ENCODE assay signal across 9 cellular contexts in the genomic region with DNA sequence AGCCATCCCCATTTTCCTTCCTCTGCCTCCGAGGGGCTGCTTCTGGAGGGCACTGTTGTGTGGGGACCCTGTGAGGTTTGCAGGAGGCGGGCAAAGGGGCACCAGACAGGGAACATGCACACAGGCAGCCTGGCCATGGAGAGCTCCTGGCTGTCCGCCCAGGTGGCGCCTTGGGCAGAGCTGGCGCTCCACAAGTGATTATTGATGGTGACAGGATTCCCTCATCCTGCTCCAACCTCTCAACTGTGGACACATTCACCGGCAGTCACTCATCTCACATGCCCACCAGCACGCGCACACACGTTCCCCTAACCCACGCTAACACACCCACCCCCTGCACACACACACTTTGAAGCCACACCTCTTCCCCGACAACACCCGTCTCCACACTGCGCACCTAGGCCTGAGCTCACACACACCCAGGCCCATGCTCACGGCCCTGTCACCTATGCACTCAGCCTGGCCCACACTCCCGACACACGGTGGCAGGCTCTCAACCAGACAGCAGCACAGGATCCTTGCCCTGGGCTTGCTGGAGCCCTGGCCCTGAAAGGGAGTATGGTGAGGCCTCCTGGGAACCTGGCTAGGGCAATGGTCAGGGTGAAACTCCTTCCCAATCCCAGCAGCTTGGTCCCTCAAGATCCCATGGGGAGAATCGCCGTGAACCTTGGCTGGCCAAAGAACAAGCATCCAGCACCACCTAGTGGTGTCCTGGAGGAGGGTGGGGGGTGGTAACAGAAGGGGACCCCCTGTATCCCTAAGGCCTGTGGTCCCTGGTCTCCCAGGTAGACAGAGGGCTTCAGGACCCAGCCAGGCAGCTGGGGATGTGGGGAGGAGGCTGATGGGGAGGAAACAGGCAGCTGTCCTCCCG. TPM values are rescaled to one million over a fixed set of nuclear protein-coding genes. Genes with fewer than 3 reads are reported as not detected.
DNase-seq lines count a peak whose midpoint lies in the region; ATAC-seq, FAIRE-seq and TF ChIP-seq lines count a peak whose summit lies in the region.
"Had no signal": no experiment of that assay in that cellular context is flagged by ENCODE, and none has a peak within 500 bp of the region (broad histone marks: within the 10 kb centered on the region; RNA-seq: fewer than 3 reads in every experiment).

No MANE protein-coding gene starts in this region.

- H3K4me3 Mint-ChIP-seq in Calu3 (ENCODE audit: low read depth, unreplicated experiment), result no peak overlapping the region

- H4K20me1 ChIP-seq in K562 (replicated peaks; ENCODE audit: control insufficient read depth, insufficient read depth, low read length), result no peaks in the 10 kb centered on the region; the same call in 1 of the 2 replicates

- 67% methylated on average over 19 of the region's 19 CpGs for WGBS in K562 (ENCODE audit: insufficient coverage, low coverage, missing lambda C conversion rate)

- in situ Hi-C loops in K562 (cut with MboI), result loop anchor here (5.0 kb wide), 1 partner anchor 50 kb away; no protein-coding TSS in a partner anchor

- peak; percentile 87 for FAIRE-seq in K562 (lab: Jason Lieb, UNC)

- peaks cover 72% of the 10 kb centered on the region for H3K36me3 Mint-ChIP-seq in Calu3 (ENCODE audit: insufficient read depth, unreplicated experiment)

- H3K36me3 ChIP-seq in K562 (ENCODE audit: control insufficient read depth, insufficient read depth, low read length), result peaks cover 7% of the 10 kb centered on the region; the same call in 2 of the 3 replicates

- BruUV-seq in Calu3 (replicated peaks; lab: Mats Ljungman, UMichigan) (TSS peak; percentile 70), K562 (replicated peaks; lab: Mats Ljungman, UMichigan) (no TSS peak)

- intact Hi-C loops in Calu3 (cut with micrococcal nuclease; ENCODE audit: unreplicated experiment) (loop anchor here (1.0 kb wide), 7 partner anchors 38 to 287 kb away; no protein-coding TSS in a partner anchor), K562 (cut with micrococcal nuclease) (loop anchor here (1.0 to 5.0 kb wide), 2 partner anchors 50 to 80 kb away; no protein-coding TSS in a partner anchor), left colon (cut with DNase I, micrococcal nuclease) (no loop called here)

- no peaks in the 10 kb centered on the region for H3K9me3 ChIP-seq in K562 (replicated peaks; ENCODE audit: control insufficient read depth, insufficient read depth, low read depth, low read length)

- H3K9me3 Mint-ChIP-seq in Calu3 (ENCODE audit: low read depth, unreplicated experiment), result no peaks in the 10 kb centered on the region

- no peak overlapping the region for H3K27ac ChIP-seq in K562 (ENCODE audit: extremely low read depth, low read depth, low read length)

- CTCF ChIA-PET in Calu3 (lab: Charles Lee), result interaction anchor here (0.5 to 161.2 kb wide), 37 partner anchors 43 to 863 kb away, joined by 3 to 42089 read pairs (median 5); a partner anchor contains a TSS
- CTCF ChIA-PET in K562 (lab: Yijun Ruan, JAX; ENCODE audit: low intra/inter-chr PET ratio), result interaction anchor here (0.7 to 8.3 kb wide), 4 partner anchors 50 to 124 kb away, joined by 3 to 131 read pairs (median 4); no protein-coding TSS in a partner anchor

- POLR2A ChIA-PET in K562 (lab: Yijun Ruan, JAX), result interaction anchor here (0.6 to 3.4 kb wide), 11 partner anchors 9 to 435 kb away, joined by 3 to 16 read pairs (median 4); a partner anchor contains a TSS

- no peaks in the 10 kb centered on the region for H3K9me1 ChIP-seq in K562 (ENCODE audit: control insufficient read depth, insufficient read depth, low read length)

- TF ChIP-seq CTCF in Calu3 (IDR thresholded peaks at IDR 0.05; ENCODE audit: unreplicated experiment) (no peak), LNCAP (IDR thresholded peaks at IDR 0.05) (peak; percentile 61), K562 (IDR thresholded peaks at IDR 0.05 in 2 of 3, conservative IDR thresholded peaks at IDR 0.05 in 1 of 3; ENCODE audit: insufficient read depth in 2 of 3, low read depth in 1 of 3, low read length in 3 of 3) (peak; percentile 85 to 91 (median 85))

- no peak for TF ChIP-seq EP300 in K562 (IDR thresholded peaks at IDR 0.05; ENCODE audit: low read length)

- H3K27ac Mint-ChIP-seq in Calu3 (ENCODE audit: unreplicated experiment), result peak overlapping the region; percentile 1

- H3K27me3 ChIP-seq in K562 (ENCODE audit: control insufficient read depth in 2 of 2, insufficient read depth in 2 of 2, low read length in 2 of 2), result no peaks in the 10 kb centered on the region

- H3K4me1 ChIP-seq in K562 (replicated peaks in 1 of 2; ENCODE audit: control insufficient read depth in 2 of 2, insufficient read depth in 2 of 2, low read length in 2 of 2), result peaks cover 38 to 92% of the 10 kb centered on the region in 2 experiments

- peak overlapping the region; percentile 26 for H3K4me2 ChIP-seq in K562 (ENCODE audit: insufficient read depth, low read length)

- peak; percentile 69 to 85 for TF ChIP-seq RAD21 in K562 (CRISPR knock-in tag; conservative IDR thresholded peaks at IDR 0.05 in 1 of 2, IDR thresholded peaks at IDR 0.05 in 1 of 2)

- ATAC-seq in K562 (peak; percentile 39), left colon (peak; percentile 61), HG02938 (IDR thresholded peaks at IDR 0.05; ENCODE audit: unreplicated experiment) (no peak)

- peaks cover 13% of the 10 kb centered on the region; the same call in 2 of the 3 replicates for H3K79me2 ChIP-seq in K562 (ENCODE audit: control insufficient read depth, insufficient read depth, low read length)

- peak; percentile 47; the same call in 1 of the 2 replicates for TF ChIP-seq POLR2A in K562 (conservative IDR thresholded peaks at IDR 0.05)

- H3K9ac ChIP-seq in K562 (ENCODE audit: insufficient read depth in 1 of 2, low read depth in 2 of 2, low read length in 2 of 2), result peak overlapping the region in 1 of 2 experiments; percentile 88; a peak in 2 of 4 replicates

- peaks cover 51% of the 10 kb centered on the region for H3K27me3 Mint-ChIP-seq in Calu3 (ENCODE audit: unreplicated experiment)

- no peak overlapping the region for H3K4me3 ChIP-seq in K562

- peaks cover 67% of the 10 kb centered on the region for H3K4me1 Mint-ChIP-seq in Calu3 (ENCODE audit: low read depth, unreplicated experiment)

- peak; percentile 100 for DNase-seq in Calu3
- peak; percentile 59 to 78 (median 67) for DNase-seq in K562 (ENCODE audit: extremely low read depth in 1 of 4, low spot score in 3 of 4)
- peak; percentile 70 for DNase-seq in left colon
- no peak for DNase-seq in NCI-H2196 (lab: John Stamatoyannopoulos, UW; ENCODE audit: unreplicated experiment)
- no peak for DNase-seq in NOMO-1 (lab: John Stamatoyannopoulos, UW; ENCODE audit: unreplicated experiment in 2 of 2)
- no peak for DNase-seq in NCI-H345 (lab: John Stamatoyannopoulos, UW)

- peak overlapping the region; percentile 43; the same call in 1 of the 2 replicates for H2AFZ ChIP-seq in K562 (ENCODE audit: low read depth, low read length)

RNA-seq across cellular contexts. Expression of a gene that starts 3.6 kb away (rescaled TPM):
- total RNA-seq in Calu3 (2022), result 1.3 and 3.2 TPM in 2 replicates
- total RNA-seq in K562 (2011; cell fraction: chromatin; rRNA removed; ENCODE audit: low replicate concordance), result 0.81 and 8.9 TPM in 2 replicates
- 7.3 and 7.9 TPM in 2 replicates for total RNA-seq in K562 (2011; cell fraction: nucleolus; rRNA removed)
- total RNA-seq in K562 (2011; cell fraction: nucleoplasm; rRNA removed), result 6.0 and 8.4 TPM in 2 replicates
- 15.8 and 18.1 TPM in 2 replicates for total RNA-seq in K562 (2014; rRNA removed)
- 2.0 and 3.0 TPM in 2 replicates for total RNA-seq in K562 (2014; rRNA removed; fragmentation: Illumina TruSeq; extraction: Trizol)
- total RNA-seq in K562 (2015; rRNA removed; fragmentation: Illumina TruSeq; extraction: Trizol), result 9.0 and 9.6 TPM in 2 replicates
- total RNA-seq in K562 (2021), result 17.2 and 17.4 TPM in 2 replicates
- 3.3 and 5.8 TPM in 2 replicates for polyA plus RNA-seq in K562 (2011; rRNA removed)
- 3.3 and 24.0 TPM in 2 replicates for polyA plus RNA-seq in K562 (2011; cell fraction: cytosol; rRNA removed)
- 8.7 and 33.8 TPM in 2 replicates for polyA plus RNA-seq in K562 (2011; cell fraction: nucleus; rRNA removed)
- polyA plus RNA-seq in K562 (2012), result 23.3 and 34.1 TPM in 2 replicates
- polyA plus RNA-seq in K562 (2014; fragmentation: Illumina TruSeq; extraction: Trizol), result 3.1 and 9.3 TPM in 2 replicates
- polyA plus RNA-seq in K562 (2014; fragmentation: Nextera tagmentation; extraction: Ambion mirVana), result 1 to 10 TPM in 1 of 2 experiments, under 1 TPM in 1; 0.55 to 1.5 TPM
- polyA plus RNA-seq in K562 (2014; rRNA removed), result 17.8 and 20.0 TPM in 2 replicates
- 0.21 and 1.8 TPM in 2 replicates for polyA minus RNA-seq in K562 (2011; rRNA and poly(A)+ RNA removed)
- polyA minus RNA-seq in K562 (2011; cell fraction: cytosol; rRNA and poly(A)+ RNA removed), result 1.5 and 6.7 TPM in 2 replicates
- 1.00 and 1.8 TPM in 2 replicates for polyA minus RNA-seq in K562 (2011; cell fraction: nucleus; rRNA and poly(A)+ RNA removed)
- 1 to 10 TPM in 1 of 2 donors, under 1 TPM in 1; 0.73 to 1.0 TPM for total RNA-seq in left colon
- total RNA-seq: HT1080 had no signal

RNA-seq across cellular contexts. Expression of a gene that starts 6.7 kb away (rescaled TPM):
- total RNA-seq in Calu3 (2022) (51.5 and 61.1 TPM in 2 replicates), K562 (2014; rRNA removed) (0.82 and 1.2 TPM in 2 replicates), K562 (2014; rRNA removed; fragmentation: Illumina TruSeq; extraction: Trizol) (0.29 and 0.33 TPM in 2 replicates), K562 (2015; rRNA removed; fragmentation: Illumina TruSeq; extraction: Trizol) (0.98 and 1.4 TPM in 2 replicates), K562 (2021) (1.1 and 1.4 TPM in 2 replicates), left colon (under 1 TPM; 0.43 to 0.50 TPM)
- 3.6 and 11.8 TPM in 2 replicates for total RNA-seq in K562 (2011; cell fraction: chromatin; rRNA removed; ENCODE audit: low replicate concordance)
- total RNA-seq in K562 (2011; cell fraction: nucleolus; rRNA removed), result 6.8 and 7.2 TPM in 2 replicates
- 5.1 and 6.0 TPM in 2 replicates for total RNA-seq in K562 (2011; cell fraction: nucleoplasm; rRNA removed)
- polyA plus RNA-seq in K562 (2011; rRNA removed) (0.58 and 0.67 TPM in 2 replicates), K562 (2014; fragmentation: Illumina TruSeq; extraction: Trizol) (0.65 and 0.73 TPM in 2 replicates), K562 (2014; fragmentation: Nextera tagmentation; extraction: Ambion mirVana) (not detected), K562 (2014; rRNA removed) (0.86 and 1.4 TPM in 2 replicates)
- polyA plus RNA-seq in K562 (2011; cell fraction: cytosol; rRNA removed), result 0.34 and 0.92 TPM in 2 replicates
- polyA plus RNA-seq in K562 (2011; cell fraction: nucleus; rRNA removed), result 3.7 and 7.7 TPM in 2 replicates
- polyA plus RNA-seq in K562 (2012), result 1.4 and 3.2 TPM in 2 replicates
- 0.33 and 0.53 TPM in 2 replicates for polyA minus RNA-seq in K562 (2011; rRNA and poly(A)+ RNA removed)
- polyA minus RNA-seq in K562 (2011; cell fraction: cytosol; rRNA and poly(A)+ RNA removed), result not detected in 2 replicates
- 1.6 and 2.2 TPM in 2 replicates for polyA minus RNA-seq in K562 (2011; cell fraction: nucleus; rRNA and poly(A)+ RNA removed)

RNA-seq across cellular contexts. Expression of a gene that starts 16.0 kb away (rescaled TPM):
- total RNA-seq in Calu3 (2022) (1,186 and 1,276 TPM in 2 replicates), K562 (2014; rRNA removed) (4.5 and 5.5 TPM in 2 replicates), K562 (2014; rRNA removed; fragmentation: Illumina TruSeq; extraction: Trizol) (2.1 and 4.0 TPM in 2 replicates), K562 (2015; rRNA removed; fragmentation: Illumina TruSeq; extraction: Trizol) (3.9 and 5.2 TPM in 2 replicates), K562 (2021) (7.5 and 9.4 TPM in 2 replicates), left colon (10 to 100 TPM; 46.1 to 56.1 TPM)
- 10.0 and 22.8 TPM in 2 replicates for total RNA-seq in K562 (2011; cell fraction: chromatin; rRNA removed; ENCODE audit: low replicate concordance)
- 19.2 and 22.0 TPM in 2 replicates for total RNA-seq in K562 (2011; cell fraction: nucleolus; rRNA removed)
- total RNA-seq in K562 (2011; cell fraction: nucleoplasm; rRNA removed), result 14.4 and 20.3 TPM in 2 replicates
- polyA plus RNA-seq in K562 (2011; rRNA removed) (5.3 and 6.0 TPM in 2 replicates), K562 (2014; fragmentation: Illumina TruSeq; extraction: Trizol) (5.5 and 5.9 TPM in 2 replicates), K562 (2014; fragmentation: Nextera tagmentation; extraction: Ambion mirVana) (under 1 TPM; 0.38 to 0.76 TPM), K562 (2014; rRNA removed) (5.6 and 7.1 TPM in 2 replicates)
- 5.6 and 10.7 TPM in 2 replicates for polyA plus RNA-seq in K562 (2011; cell fraction: cytosol; rRNA removed)
- 18.7 and 30.5 TPM in 2 replicates for polyA plus RNA-seq in K562 (2011; cell fraction: nucleus; rRNA removed)
- 8.4 and 12.5 TPM in 2 replicates for polyA plus RNA-seq in K562 (2012)
- polyA minus RNA-seq in K562 (2011; rRNA and poly(A)+ RNA removed), result 1.1 and 4.4 TPM in 2 replicates
- polyA minus RNA-seq in K562 (2011; cell fraction: cytosol; rRNA and poly(A)+ RNA removed), result 2.8 and 8.3 TPM in 2 replicates
- 2.0 and 4.3 TPM in 2 replicates for polyA minus RNA-seq in K562 (2011; cell fraction: nucleus; rRNA and poly(A)+ RNA removed)

RNA-seq across cellular contexts. Expression of a gene that starts 28.0 kb away (rescaled TPM):
- 4,829 and 4,830 TPM in 2 replicates for total RNA-seq in Calu3 (2022)
- total RNA-seq in K562 (2011; cell fraction: chromatin; rRNA removed; ENCODE audit: low replicate concordance), result 14.2 and 27.1 TPM in 2 replicates
- total RNA-seq in K562 (2011; cell fraction: nucleolus; rRNA removed), result 12.6 and 13.8 TPM in 2 replicates
- total RNA-seq in K562 (2011; cell fraction: nucleoplasm; rRNA removed), result 12.0 and 14.7 TPM in 2 replicates
- 3.3 and 3.5 TPM in 2 replicates for total RNA-seq in K562 (2014; rRNA removed)
- 2.7 and 2.8 TPM in 2 replicates for total RNA-seq in K562 (2014; rRNA removed; fragmentation: Illumina TruSeq; extraction: Trizol)
- total RNA-seq in K562 (2015; rRNA removed; fragmentation: Illumina TruSeq; extraction: Trizol), result 2.5 and 3.2 TPM in 2 replicates
- total RNA-seq in K562 (2021), result 4.6 and 5.6 TPM in 2 replicates
- polyA plus RNA-seq in K562 (2011; rRNA removed), result 3.2 and 4.7 TPM in 2 replicates
- 2.6 and 5.3 TPM in 2 replicates for polyA plus RNA-seq in K562 (2011; cell fraction: cytosol; rRNA removed)
- 9.1 and 15.6 TPM in 2 replicates for polyA plus RNA-seq in K562 (2011; cell fraction: nucleus; rRNA removed)
- 3.2 and 6.6 TPM in 2 replicates for polyA plus RNA-seq in K562 (2012)
- 3.4 and 4.2 TPM in 2 replicates for polyA plus RNA-seq in K562 (2014; fragmentation: Illumina TruSeq; extraction: Trizol)
- under 1 TPM; 0.74 to 0.79 TPM for polyA plus RNA-seq in K562 (2014; fragmentation: Nextera tagmentation; extraction: Ambion mirVana)
- polyA plus RNA-seq in K562 (2014; rRNA removed), result 4.1 and 6.3 TPM in 2 replicates
- polyA minus RNA-seq in K562 (2011; rRNA and poly(A)+ RNA removed), result 3.3 and 5.3 TPM in 2 replicates
- polyA minus RNA-seq in K562 (2011; cell fraction: cytosol; rRNA and poly(A)+ RNA removed), result 2.5 TPM in 2 replicates
- 3.2 and 3.9 TPM in 2 replicates for polyA minus RNA-seq in K562 (2011; cell fraction: nucleus; rRNA and poly(A)+ RNA removed)
- total RNA-seq in left colon, result 100 to 1,000 TPM; 178 to 179 TPM

RNA-seq across cellular contexts. Expression of a gene that starts 34.9 kb away (rescaled TPM):
- total RNA-seq in Calu3 (2022), result 2,579 and 2,697 TPM in 2 replicates
- 89.9 and 212 TPM in 2 replicates for total RNA-seq in K562 (2011; cell fraction: chromatin; rRNA removed; ENCODE audit: low replicate concordance)
- total RNA-seq in K562 (2011; cell fraction: nucleolus; rRNA removed), result 162 and 190 TPM in 2 replicates
- total RNA-seq in K562 (2011; cell fraction: nucleoplasm; rRNA removed), result 132 TPM in 2 replicates
- 41.1 and 46.0 TPM in 2 replicates for total RNA-seq in K562 (2014; rRNA removed)
- total RNA-seq in K562 (2014; rRNA removed; fragmentation: Illumina TruSeq; extraction: Trizol), result 18.6 and 22.0 TPM in 2 replicates
- 31.6 and 32.1 TPM in 2 replicates for total RNA-seq in K562 (2015; rRNA removed; fragmentation: Illumina TruSeq; extraction: Trizol)
- 60.2 and 69.3 TPM in 2 replicates for total RNA-seq in K562 (2021)
- 64.4 and 64.9 TPM in 2 replicates for polyA plus RNA-seq in K562 (2011; rRNA removed)
- 45.8 and 114 TPM in 2 replicates for polyA plus RNA-seq in K562 (2011; cell fraction: cytosol; rRNA removed)
- 254 and 418 TPM in 2 replicates for polyA plus RNA-seq in K562 (2011; cell fraction: nucleus; rRNA removed)
- polyA plus RNA-seq in K562 (2012), result 58.5 and 83.7 TPM in 2 replicates
- 51.1 and 62.4 TPM in 2 replicates for polyA plus RNA-seq in K562 (2014; fragmentation: Illumina TruSeq; extraction: Trizol)
- polyA plus RNA-seq in K562 (2014; fragmentation: Nextera tagmentation; extraction: Ambion mirVana), result 1 to 10 TPM in 1 of 2 experiments, under 1 TPM in 1; 0.63 to 1.9 TPM
- polyA plus RNA-seq in K562 (2014; rRNA removed), result 79.9 and 87.0 TPM in 2 replicates
- 27.4 and 54.1 TPM in 2 replicates for polyA minus RNA-seq in K562 (2011; rRNA and poly(A)+ RNA removed)
- polyA minus RNA-seq in K562 (2011; cell fraction: cytosol; rRNA and poly(A)+ RNA removed), result 25.1 and 39.6 TPM in 2 replicates
- polyA minus RNA-seq in K562 (2011; cell fraction: nucleus; rRNA and poly(A)+ RNA removed), result 62.2 and 85.6 TPM in 2 replicates
- 10 to 100 TPM; 37.2 to 44.3 TPM for total RNA-seq in left colon

Comparison
In these comparisons a context has a peak if more than half of its experiments do, and no peak if none do; other contexts are left out.
1. DNase-seq: peak in Calu3 (single experiment), K562 (4 of 4) and left colon (2 of 2); none in NCI-H2196 (single experiment), NOMO-1 (0 of 2) and NCI-H345 (single experiment).
2. RNA of a gene that starts 16.0 kb away (total RNA-seq): 1,186 to 1,276 TPM in Calu3; 46.1 to 56.1 TPM in left colon and 2.1 to 22.8 TPM in K562; every median in the first group is over 10 times any median in the second.
3. intact Hi-C loops: an anchor here in Calu3 (1.0 kb wide) and K562 (1.0 to 5.0 kb wide); none called in left colon.